ENCODE assay signal across 11 cellular contexts in the genomic region with DNA sequence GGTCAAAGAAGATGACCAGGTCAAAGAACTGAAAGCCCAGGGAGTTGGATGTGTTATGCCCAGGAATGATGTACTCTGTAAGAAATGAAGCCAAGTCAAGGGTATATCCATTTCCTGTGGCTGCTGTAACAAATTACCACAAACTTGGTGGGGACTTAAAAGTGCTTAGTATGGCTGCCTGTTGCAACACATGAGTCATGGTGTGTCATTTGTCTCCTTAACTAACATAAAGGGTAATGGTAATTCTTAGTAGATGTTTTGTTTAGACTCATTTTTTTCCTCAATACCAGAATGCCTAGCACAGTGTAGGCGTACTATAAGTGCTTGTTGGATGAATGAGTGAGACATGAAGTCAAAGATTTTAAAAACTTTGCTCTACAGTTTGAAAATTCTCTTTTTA. TPM values are rescaled to one million over a fixed set of nuclear protein-coding genes. Genes with fewer than 3 reads are reported as not detected.
DNase-seq lines count a peak whose midpoint lies in the region; ATAC-seq and TF ChIP-seq lines count a peak whose summit lies in the region.
"Had no signal": no experiment of that assay in that cellular context is flagged by ENCODE, and none has a peak within 500 bp of the region (broad histone marks: within the 10 kb centered on the region; RNA-seq: fewer than 3 reads in every experiment).

No MANE protein-coding gene starts in this region.

- no peak for TF ChIP-seq CTCF in esophagus muscularis mucosa (IDR thresholded peaks at IDR 0.05)

- TF ChIP-seq EP300 in esophagus muscularis mucosa (IDR thresholded peaks at IDR 0.05) = no peak

- no peaks in the 10 kb centered on the region for H3K36me3 ChIP-seq in esophagus muscularis mucosa
- H3K36me3 ChIP-seq: right atrium auricular region had no signal

- ATAC-seq in GM18868 (IDR thresholded peaks at IDR 0.05; ENCODE audit: unreplicated experiment) = no peak
- no peak for ATAC-seq in HG03108 (IDR thresholded peaks at IDR 0.05; ENCODE audit: unreplicated experiment)

- no peak for TF ChIP-seq POLR2A in esophagus muscularis mucosa (IDR thresholded peaks at IDR 0.05; ENCODE audit: low read depth)

- no peaks in the 10 kb centered on the region for H3K4me1 ChIP-seq in esophagus muscularis mucosa
- H3K4me1 ChIP-seq: right atrium auricular region had no signal

- H3K27me3 ChIP-seq in esophagus muscularis mucosa = no peaks in the 10 kb centered on the region
- H3K27me3 ChIP-seq: right atrium auricular region had no signal

- H3K9me3 ChIP-seq in esophagus muscularis mucosa = peaks cover 0 to 8% (median 0%) of the 10 kb centered on the region in 4 donors
- H3K9me3 ChIP-seq: right atrium auricular region had no signal

- DNase-seq in A172 (ENCODE audit: low spot score) (peak; percentile 85), ELR (ENCODE audit: low read depth) (peak; percentile 89), OCI-M1 (lab: John Stamatoyannopoulos, UW) (peak; percentile 4), fibroblast of gingiva (ENCODE audit: low read depth) (peak; percentile 79), islet precursor cell (no peak), esophagus muscularis mucosa (ENCODE audit: extremely low spot score) (no peak)

- intact Hi-C loops in esophagus muscularis mucosa (cut with DNase I) = no loop called here

- no peak overlapping the region for H3K27ac ChIP-seq in esophagus muscularis mucosa (replicated peaks in 1 of 4)
- H3K27ac ChIP-seq: right atrium auricular region, VCaP had no signal

- no peak overlapping the region for H3K4me3 ChIP-seq in esophagus muscularis mucosa
- H3K4me3 ChIP-seq: right atrium auricular region had no signal

- 45% methylated on average over 1 of the region's 1 CpG for WGBS in esophagus muscularis mucosa

RNA-seq across cellular contexts. Expression of a gene that starts 45.7 kb away (rescaled TPM):
- 8.1 and 8.5 TPM in 2 replicates for total RNA-seq in A172 (2014; rRNA removed; shearing (Covaris generic))
- not detected for total RNA-seq in esophagus muscularis mucosa
- total RNA-seq: lung microvascular endothelial cell had no signal

Comparison
In these comparisons a context has a peak if more than half of its experiments do, and no peak if none do; other contexts are left out.
1. DNase-seq: peak in A172 (single experiment), ELR (single experiment), OCI-M1 (single experiment) and fibroblast of gingiva (single experiment); none in islet precursor cell (single experiment) and esophagus muscularis mucosa (single experiment).